1 cellular context compared by ENCODE assay signal in genomic region chr16:85799497-85800320, GRCh38.
TF ChIP-seq lines count a peak whose summit lies in the region.

TSS of gene COX4I1 (plus strand) at chr16:85799695. CDS start at chr16:85801206, 1,511 bp downstream.
TSS of gene EMC8 (minus strand) at chr16:85799544. CDS start at chr16:85799295, 249 bp downstream.

TF ChIP-seq in K562, 482 proteins besides CTCF, POLR2A, EP300 and RAD21 (continued from another document and continues in another):
- TF ChIP-seq ZBTB49 (CRISPR knock-in tag; IDR thresholded peaks at IDR 0.05; ENCODE audit: borderline replicate concordance) (peak; percentile 55; the same call in 1 of the 2 replicates), FOXJ3 (CRISPR knock-in tag; IDR thresholded peaks at IDR 0.05) (no peak), ZBTB11 (CRISPR knock-in tag; IDR thresholded peaks at IDR 0.05) (peak in 1 of 3 experiments; percentile 27; a peak in 2 of 6 replicates), ZNF217 (CRISPR knock-in tag; IDR thresholded peaks at IDR 0.05) (no peak), HNRNPLL (IDR thresholded peaks at IDR 0.05; ENCODE audit: low read depth, low read length, poor library complexity, severe bottlenecking) (peak; percentile 70), KAT2B (IDR thresholded peaks at IDR 0.05; ENCODE audit: low read depth, low read length) (no peak), ZNF12 (CRISPR knock-in tag; IDR thresholded peaks at IDR 0.05) (peak; percentile 71; the same call in 1 of the 2 replicates), NFIC (IDR thresholded peaks at IDR 0.05) (0 out of 2 replicates have a peak, but pooled peaks have one; percentile 19), RBM14 (IDR thresholded peaks at IDR 0.05; ENCODE audit: borderline replicate concordance, insufficient read depth, low read depth, low read length) (0 out of 2 replicates have a peak, but pooled peaks have one; percentile 47), SIN3A (IDR thresholded peaks at IDR 0.05; ENCODE audit: borderline replicate concordance in 2 of 2, control insufficient read depth in 1 of 2, low read depth in 2 of 2, low read length in 2 of 2) (peak; percentile 24 to 33; a peak in 2 of 4 replicates), ETV6 (IDR thresholded peaks at IDR 0.05; ENCODE audit: borderline replicate concordance in 1 of 2, low read depth in 2 of 2, low read length in 1 of 2) (no peak), ETV6 (CRISPR knock-in tag; IDR thresholded peaks at IDR 0.05; ENCODE audit: borderline replicate concordance) (no peak), CHD7 (IDR thresholded peaks at IDR 0.05; ENCODE audit: low read depth, low read length) (no peak), FOXA3 (CRISPR knock-in tag; conservative IDR thresholded peaks at IDR 0.05 in 1 of 2, IDR thresholded peaks at IDR 0.05 in 1 of 2) (peak; percentile 38 to 88; a peak in 3 of 4 replicates), SMARCB1 (IDR thresholded peaks at IDR 0.05; ENCODE audit: insufficient read length, low read depth) (no peak), GTF2F1 (IDR thresholded peaks at IDR 0.05; ENCODE audit: low read depth, low read length) (0 out of 2 replicates have a peak, but pooled peaks have one; percentile 21), ZFX (CRISPR knock-in tag; IDR thresholded peaks at IDR 0.05) (peak; percentile 98), L3MBTL2 (IDR thresholded peaks at IDR 0.05) (peak; percentile 42; the same call in 1 of the 2 replicates), ELF2 (CRISPR knock-in tag; IDR thresholded peaks at IDR 0.05) (peak; percentile 89), TAF9B (IDR thresholded peaks at IDR 0.05; ENCODE audit: partially characterized antibody) (peak; percentile 69), NONO (IDR thresholded peaks at IDR 0.05; ENCODE audit: low read depth in 2 of 2, low read length in 1 of 2) (peak; percentile 10 to 90; a peak in 3 of 4 replicates), ZNF232 (CRISPR knock-in tag; IDR thresholded peaks at IDR 0.05) (peak; percentile 86; the same call in 1 of the 2 replicates), RBBP5 (IDR thresholded peaks at IDR 0.05; ENCODE audit: borderline replicate concordance, insufficient read depth, low read length, poor library complexity, severe bottlenecking) (peak; percentile 76)
- TF ChIP-seq, protein P1, sequence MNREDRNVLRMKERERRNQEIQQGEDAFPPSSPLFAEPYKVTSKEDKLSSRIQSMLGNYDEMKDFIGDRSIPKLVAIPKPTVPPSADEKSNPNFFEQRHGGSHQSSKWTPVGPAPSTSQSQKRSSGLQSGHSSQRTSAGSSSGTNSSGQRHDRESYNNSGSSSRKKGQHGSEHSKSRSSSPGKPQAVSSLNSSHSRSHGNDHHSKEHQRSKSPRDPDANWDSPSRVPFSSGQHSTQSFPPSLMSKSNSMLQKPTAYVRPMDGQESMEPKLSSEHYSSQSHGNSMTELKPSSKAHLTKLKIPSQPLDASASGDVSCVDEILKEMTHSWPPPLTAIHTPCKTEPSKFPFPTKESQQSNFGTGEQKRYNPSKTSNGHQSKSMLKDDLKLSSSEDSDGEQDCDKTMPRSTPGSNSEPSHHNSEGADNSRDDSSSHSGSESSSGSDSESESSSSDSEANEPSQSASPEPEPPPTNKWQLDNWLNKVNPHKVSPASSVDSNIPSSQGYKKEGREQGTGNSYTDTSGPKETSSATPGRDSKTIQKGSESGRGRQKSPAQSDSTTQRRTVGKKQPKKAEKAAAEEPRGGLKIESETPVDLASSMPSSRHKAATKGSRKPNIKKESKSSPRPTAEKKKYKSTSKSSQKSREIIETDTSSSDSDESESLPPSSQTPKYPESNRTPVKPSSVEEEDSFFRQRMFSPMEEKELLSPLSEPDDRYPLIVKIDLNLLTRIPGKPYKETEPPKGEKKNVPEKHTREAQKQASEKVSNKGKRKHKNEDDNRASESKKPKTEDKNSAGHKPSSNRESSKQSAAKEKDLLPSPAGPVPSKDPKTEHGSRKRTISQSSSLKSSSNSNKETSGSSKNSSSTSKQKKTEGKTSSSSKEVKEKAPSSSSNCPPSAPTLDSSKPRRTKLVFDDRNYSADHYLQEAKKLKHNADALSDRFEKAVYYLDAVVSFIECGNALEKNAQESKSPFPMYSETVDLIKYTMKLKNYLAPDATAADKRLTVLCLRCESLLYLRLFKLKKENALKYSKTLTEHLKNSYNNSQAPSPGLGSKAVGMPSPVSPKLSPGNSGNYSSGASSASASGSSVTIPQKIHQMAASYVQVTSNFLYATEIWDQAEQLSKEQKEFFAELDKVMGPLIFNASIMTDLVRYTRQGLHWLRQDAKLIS (CRISPR knock-in tag; IDR thresholded peaks at IDR 0.05), result peak; percentile 78; the same call in 1 of the 2 replicates
- TF ChIP-seq, protein P2, sequence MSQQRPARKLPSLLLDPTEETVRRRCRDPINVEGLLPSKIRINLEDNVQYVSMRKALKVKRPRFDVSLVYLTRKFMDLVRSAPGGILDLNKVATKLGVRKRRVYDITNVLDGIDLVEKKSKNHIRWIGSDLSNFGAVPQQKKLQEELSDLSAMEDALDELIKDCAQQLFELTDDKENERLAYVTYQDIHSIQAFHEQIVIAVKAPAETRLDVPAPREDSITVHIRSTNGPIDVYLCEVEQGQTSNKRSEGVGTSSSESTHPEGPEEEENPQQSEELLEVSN (IDR thresholded peaks at IDR 0.05; ENCODE audit: borderline replicate concordance in 1 of 2, extremely low read depth in 1 of 2, insufficient read depth in 1 of 2, insufficient read length in 1 of 2, low read depth in 1 of 2, low read length in 1 of 2, poor library complexity in 1 of 2, severe bottlenecking in 1 of 2), result peak in 1 of 2 experiments; percentile 30
- TF ChIP-seq, protein P3, sequence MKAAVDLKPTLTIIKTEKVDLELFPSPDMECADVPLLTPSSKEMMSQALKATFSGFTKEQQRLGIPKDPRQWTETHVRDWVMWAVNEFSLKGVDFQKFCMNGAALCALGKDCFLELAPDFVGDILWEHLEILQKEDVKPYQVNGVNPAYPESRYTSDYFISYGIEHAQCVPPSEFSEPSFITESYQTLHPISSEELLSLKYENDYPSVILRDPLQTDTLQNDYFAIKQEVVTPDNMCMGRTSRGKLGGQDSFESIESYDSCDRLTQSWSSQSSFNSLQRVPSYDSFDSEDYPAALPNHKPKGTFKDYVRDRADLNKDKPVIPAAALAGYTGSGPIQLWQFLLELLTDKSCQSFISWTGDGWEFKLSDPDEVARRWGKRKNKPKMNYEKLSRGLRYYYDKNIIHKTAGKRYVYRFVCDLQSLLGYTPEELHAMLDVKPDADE (conservative IDR thresholded peaks at IDR 0.05; ENCODE audit: control insufficient read depth, low read depth, low read length), result peak; percentile 42
- TF ChIP-seq, protein P4, sequence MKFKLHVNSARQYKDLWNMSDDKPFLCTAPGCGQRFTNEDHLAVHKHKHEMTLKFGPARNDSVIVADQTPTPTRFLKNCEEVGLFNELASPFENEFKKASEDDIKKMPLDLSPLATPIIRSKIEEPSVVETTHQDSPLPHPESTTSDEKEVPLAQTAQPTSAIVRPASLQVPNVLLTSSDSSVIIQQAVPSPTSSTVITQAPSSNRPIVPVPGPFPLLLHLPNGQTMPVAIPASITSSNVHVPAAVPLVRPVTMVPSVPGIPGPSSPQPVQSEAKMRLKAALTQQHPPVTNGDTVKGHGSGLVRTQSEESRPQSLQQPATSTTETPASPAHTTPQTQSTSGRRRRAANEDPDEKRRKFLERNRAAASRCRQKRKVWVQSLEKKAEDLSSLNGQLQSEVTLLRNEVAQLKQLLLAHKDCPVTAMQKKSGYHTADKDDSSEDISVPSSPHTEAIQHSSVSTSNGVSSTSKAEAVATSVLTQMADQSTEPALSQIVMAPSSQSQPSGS (CRISPR knock-in tag; IDR thresholded peaks at IDR 0.05), result no peak
